In genomic region chr1:165403835-165404482, GRCh38 we compare ENCODE assay signal across 8 cellular contexts. TPM values are rescaled to one million over a fixed set of nuclear protein-coding genes. Genes with fewer than 3 reads are reported as not detected.
DNase-seq lines count a peak whose midpoint lies in the region; ATAC-seq and TF ChIP-seq lines count a peak whose summit lies in the region.

No MANE protein-coding gene starts in this region.

- H3K36me3 Mint-ChIP-seq in activated T-helper 2 cell treated with anti-CD3 and anti-CD28 coated beads, Interferon-gamma antibody, Interleukin-2, Interleukin-4, amounts not matched to agents 10 μg/mL and 5 μg/mL and 100 μg/mL, durations not matched to agents 14 hours and 24 hours and 36 hours (ENCODE audit: low read depth) = no peaks in the 10 kb centered on the region
- H3K36me3 Mint-ChIP-seq in stimulated activated memory B cell treated with anti-CD40 and anti-IgM and Interleukin-4, amounts not matched to agents 10 μg/mL and 1 μg/mL and 100 μg/mL, for 72 hours = no peaks in the 10 kb centered on the region

- no peaks in the 10 kb centered on the region for H3K9me3 Mint-ChIP-seq in activated T-helper 2 cell treated with anti-CD3 and anti-CD28 coated beads, Interferon-gamma antibody, Interleukin-2, Interleukin-4, amounts not matched to agents 10 μg/mL and 5 μg/mL and 100 μg/mL, durations not matched to agents 14 hours and 24 hours and 36 hours
- no peaks in the 10 kb centered on the region for H3K9me3 Mint-ChIP-seq in stimulated activated memory B cell treated with anti-CD40 and anti-IgM and Interleukin-4, amounts not matched to agents 10 μg/mL and 1 μg/mL and 100 μg/mL, for 72 hours

- H3K4me1 ChIP-seq in hepatocyte (ENCODE audit: insufficient read depth) = no peaks in the 10 kb centered on the region

- H3K36me3 ChIP-seq in hepatocyte (replicated peaks; ENCODE audit: insufficient read depth, low read depth) = no peaks in the 10 kb centered on the region

- peak; percentile 61 for ATAC-seq in stimulated activated memory B cell treated with anti-CD40 and anti-IgM and Interleukin-4, amounts not matched to agents 10 μg/mL and 1 μg/mL and 100 μg/mL, for 72 hours

- H2AFZ ChIP-seq in hepatocyte = no peak overlapping the region

- H3K27me3 ChIP-seq in hepatocyte = no peaks in the 10 kb centered on the region

- DNase-seq in activated naive CD4-positive, alpha-beta T cell treated with Interleukin-2 at 50 U/mL for 16 hours = peak; percentile 10
- DNase-seq in activated naive CD4-positive, alpha-beta T cell treated with anti-CD3 and anti-CD28 coated beads, Interleukin-2, amount 50 U/mL, for 16 hours = no peak
- DNase-seq in HFF-Myc (ENCODE audit: extremely low read depth, low read depth) (no peak), NCI-H2171 treated with DMSO at 0.1 percent for 48 hours (lab: John Stamatoyannopoulos, UW) (peak; percentile 42), hepatocyte (ENCODE audit: low spot score) (peak; percentile 57), NCI-H446 treated with DMSO at 0.1 percent for 48 hours (lab: John Stamatoyannopoulos, UW) (no peak)
- DNase-seq in activated T-helper 2 cell treated with anti-CD3 and anti-CD28 coated beads, Interferon-gamma antibody, Interleukin-2, Interleukin-4, amounts not matched to agents 10 μg/mL and 5 μg/mL and 100 μg/mL, durations not matched to agents 14 hours and 24 hours and 36 hours (ENCODE audit: low spot score) = peak; percentile 12

- TF ChIP-seq CTCF in HFF-Myc (IDR thresholded peaks at IDR 0.05; ENCODE audit: low read depth, low read length, missing control alignments) (peak; percentile 49), hepatocyte (IDR thresholded peaks at IDR 0.05; ENCODE audit: poor library complexity) (peak; percentile 68)

- no peaks in the 10 kb centered on the region for H3K4me1 Mint-ChIP-seq in activated T-helper 2 cell treated with anti-CD3 and anti-CD28 coated beads, Interferon-gamma antibody, Interleukin-2, Interleukin-4, amounts not matched to agents 10 μg/mL and 5 μg/mL and 100 μg/mL, durations not matched to agents 14 hours and 24 hours and 36 hours (ENCODE audit: low read depth)
- no peaks in the 10 kb centered on the region for H3K4me1 Mint-ChIP-seq in stimulated activated memory B cell treated with anti-CD40 and anti-IgM and Interleukin-4, amounts not matched to agents 10 μg/mL and 1 μg/mL and 100 μg/mL, for 72 hours

- no peak overlapping the region for H3K4me3 ChIP-seq in HFF-Myc (replicated peaks; ENCODE audit: low read depth, low read length)
- H3K4me3 ChIP-seq in hepatocyte = no peak overlapping the region

- H3K4me3 Mint-ChIP-seq in activated T-helper 2 cell treated with anti-CD3 and anti-CD28 coated beads, Interferon-gamma antibody, Interleukin-2, Interleukin-4, amounts not matched to agents 10 μg/mL and 5 μg/mL and 100 μg/mL, durations not matched to agents 14 hours and 24 hours and 36 hours (ENCODE audit: low read depth) = no peak overlapping the region
- H3K4me3 Mint-ChIP-seq in stimulated activated memory B cell treated with anti-CD40 and anti-IgM and Interleukin-4, amounts not matched to agents 10 μg/mL and 1 μg/mL and 100 μg/mL, for 72 hours = no peak overlapping the region

- H3K4me2 ChIP-seq in hepatocyte = no peak overlapping the region

- no peaks in the 10 kb centered on the region for H3K9me3 ChIP-seq in hepatocyte (ENCODE audit: low read depth)

- H3K27me3 Mint-ChIP-seq in activated T-helper 2 cell treated with anti-CD3 and anti-CD28 coated beads, Interferon-gamma antibody, Interleukin-2, Interleukin-4, amounts not matched to agents 10 μg/mL and 5 μg/mL and 100 μg/mL, durations not matched to agents 14 hours and 24 hours and 36 hours (ENCODE audit: low read depth) = peaks cover 35% of the 10 kb centered on the region
- H3K27me3 Mint-ChIP-seq in stimulated activated memory B cell treated with anti-CD40 and anti-IgM and Interleukin-4, amounts not matched to agents 10 μg/mL and 1 μg/mL and 100 μg/mL, for 72 hours = peaks cover 44% of the 10 kb centered on the region

- intact Hi-C loops in activated T-helper 2 cell treated with anti-CD3 and anti-CD28 coated beads, Interferon-gamma antibody, Interleukin-2, Interleukin-4, amounts not matched to agents 10 μg/mL and 5 μg/mL and 100 μg/mL, durations not matched to agents 14 hours and 24 hours and 36 hours (cut with micrococcal nuclease) = loop anchor here (1.0 kb wide), 1 partner anchor 189 kb away; no protein-coding TSS in a partner anchor

- no peak overlapping the region for H3K27ac ChIP-seq in hepatocyte

- WGBS in hepatocyte (ENCODE audit: low lambda C conversion rate, missing lambda C conversion rate) = 39% methylated on average over 3 of the region's 3 CpGs

- no peaks in the 10 kb centered on the region for H3K79me2 ChIP-seq in hepatocyte

- H3K27ac Mint-ChIP-seq in activated T-helper 2 cell treated with anti-CD3 and anti-CD28 coated beads, Interferon-gamma antibody, Interleukin-2, Interleukin-4, amounts not matched to agents 10 μg/mL and 5 μg/mL and 100 μg/mL, durations not matched to agents 14 hours and 24 hours and 36 hours = no peak overlapping the region
- H3K27ac Mint-ChIP-seq in stimulated activated memory B cell treated with anti-CD40 and anti-IgM and Interleukin-4, amounts not matched to agents 10 μg/mL and 1 μg/mL and 100 μg/mL, for 72 hours = no peak overlapping the region

- H3K9me2 ChIP-seq in hepatocyte (replicated peaks; ENCODE audit: insufficient read depth) = no peaks in the 10 kb centered on the region

- H4K20me1 ChIP-seq in hepatocyte (ENCODE audit: insufficient read depth, poor library complexity, severe bottlenecking) = no peaks in the 10 kb centered on the region

RNA-seq across cellular contexts. Expression of gene RXRG, which starts 41.0 kb away (rescaled TPM):
- total RNA-seq in activated T-helper 2 cell treated with anti-CD3 and anti-CD28 coated beads, Interferon-gamma antibody, Interleukin-2, Interleukin-4, amounts not matched to agents 10 μg/mL and 5 μg/mL and 100 μg/mL, durations not matched to agents 14 hours and 24 hours and 36 hours = not detected in 2 replicates
- 0.07 TPM in 1 of 2 replicates, not detected in the other for total RNA-seq in hepatocyte
- 1.5 TPM in 1 of 2 replicates, not detected in the other for polyA plus RNA-seq in hepatocyte

RNA-seq across cellular contexts. Expression of gene LMX1A, which starts 47.4 kb away (rescaled TPM):
- not detected in 2 replicates for total RNA-seq in activated T-helper 2 cell treated with anti-CD3 and anti-CD28 coated beads, Interferon-gamma antibody, Interleukin-2, Interleukin-4, amounts not matched to agents 10 μg/mL and 5 μg/mL and 100 μg/mL, durations not matched to agents 14 hours and 24 hours and 36 hours
- not detected in 2 replicates for total RNA-seq in hepatocyte
- not detected in 2 replicates for polyA plus RNA-seq in hepatocyte

Comparison
In these comparisons a context has a peak if more than half of its experiments do, and no peak if none do; other contexts are left out.
1. DNase-seq: peak in activated naive CD4-positive, alpha-beta T cell treated with Interleukin-2 at 50 U/mL for 16 hours (single experiment), NCI-H2171 treated with DMSO at 0.1 percent for 48 hours (single experiment), activated T-helper 2 cell treated with anti-CD3 and anti-CD28 coated beads, Interferon-gamma antibody, Interleukin-2, Interleukin-4, amounts not matched to agents 10 μg/mL and 5 μg/mL and 100 μg/mL, durations not matched to agents 14 hours and 24 hours and 36 hours (single experiment) and hepatocyte (single experiment); none in activated naive CD4-positive, alpha-beta T cell treated with anti-CD3 and anti-CD28 coated beads, Interleukin-2, amount 50 U/mL, for 16 hours (single experiment), HFF-Myc (single experiment) and NCI-H446 treated with DMSO at 0.1 percent for 48 hours (single experiment).